Comparison of ENCODE assay signal across 35 cellular contexts in the genomic region with DNA sequence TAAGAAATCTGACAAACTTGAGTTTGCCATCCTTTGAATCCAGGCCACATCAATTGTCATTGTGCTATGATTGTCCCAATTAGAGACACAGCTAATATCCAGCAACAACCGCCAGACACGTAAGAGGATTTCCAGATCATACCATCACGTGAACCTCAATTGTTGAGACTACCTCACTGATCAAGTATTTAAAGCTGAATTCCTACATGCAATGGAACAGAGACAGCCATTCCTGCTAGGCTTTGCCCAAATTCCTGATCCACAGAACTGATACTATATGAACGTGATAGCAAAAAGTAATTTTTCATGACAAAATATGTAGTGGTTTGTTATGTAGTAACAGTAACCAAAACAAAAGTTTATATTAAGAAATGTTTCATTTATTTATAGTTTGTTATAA.
"Had no signal": no experiment of that assay in that cellular context is flagged by ENCODE, and none has a peak within 500 bp of the region (broad histone marks: within the 10 kb centered on the region; RNA-seq: fewer than 3 reads in every experiment).

No MANE protein-coding gene starts in this region.

- ATAC-seq: activated CD4-positive, CD25-positive, alpha-beta regulatory T cell treated with anti-CD3 and anti-CD28 coated beads, Interleukin-2, amount 50 U/mL, for 24 hours; activated CD8-positive, alpha-beta memory T cell treated with anti-CD3 and anti-CD28 coated beads, Interleukin-2, amount 10 ng/mL, durations not matched to agents 7 days and 5 days; activated CD8-positive, alpha-beta T cell treated with anti-CD3 and anti-CD28 coated beads for 36 hours; activated naive CD4-positive, alpha-beta T cell treated with anti-CD3 and anti-CD28 coated beads, Interleukin-2, amount 50 U/mL, for 72 hours; esophagus mucosa; foreskin keratinocyte; gastrocnemius medialis; heart left ventricle; T-helper 17 cell had no signal

- H3K4me3 Mint-ChIP-seq: activated B cell treated with CpG ODN at 0.5 μM for 24 hours; activated CD8-positive, alpha-beta memory T cell treated with anti-CD3 and anti-CD28 coated beads, Interleukin-2, amount 10 ng/mL, durations not matched to agents 7 days and 5 days; activated CD8-positive, alpha-beta T cell treated with anti-CD3 and anti-CD28 coated beads for 36 hours; activated naive CD4-positive, alpha-beta T cell treated with anti-CD3 and anti-CD28 coated beads, Interleukin-2, amount 10 ng/mL, durations not matched to agents 7 days and 5 days; brain; dendritic cell treated with granulocyte-macrophage colony-stimulating factor and Interleukin-4, amounts not matched to agents 40 ng/mL and 50 ng/mL, for 4 days; T-helper 17 cell; T-helper 2 cell treated with Interferon-gamma antibody and Interleukin-4, amounts not matched to agents 5 μg/mL and 100 μg/mL, for 36 hours had no signal

- H3K4me3 ChIP-seq: breast epithelium, cardiac muscle cell, colonic mucosa, dorsolateral prefrontal cortex, gastrocnemius medialis, heart left ventricle had no signal

- H3K36me3 ChIP-seq: breast epithelium, cardiac muscle cell, colonic mucosa, gastrocnemius medialis, heart left ventricle, WERI-Rb-1 had no signal

- H3K27me3 Mint-ChIP-seq: activated B cell treated with CpG ODN at 0.5 μM for 24 hours; activated CD8-positive, alpha-beta memory T cell treated with anti-CD3 and anti-CD28 coated beads, Interleukin-2, amount 10 ng/mL, durations not matched to agents 7 days and 5 days; activated CD8-positive, alpha-beta T cell treated with anti-CD3 and anti-CD28 coated beads for 36 hours; activated naive CD4-positive, alpha-beta T cell treated with anti-CD3 and anti-CD28 coated beads, Interleukin-2, amount 10 ng/mL, durations not matched to agents 7 days and 5 days; dendritic cell treated with granulocyte-macrophage colony-stimulating factor and Interleukin-4, amounts not matched to agents 40 ng/mL and 50 ng/mL, for 4 days; T-helper 17 cell had no signal

- H3K27ac ChIP-seq: breast epithelium, cardiac muscle cell, colonic mucosa, dorsolateral prefrontal cortex, foreskin keratinocyte, gastrocnemius medialis, heart left ventricle, WERI-Rb-1 had no signal

- H3K4me1 Mint-ChIP-seq: activated B cell treated with CpG ODN at 0.5 μM for 24 hours; activated CD8-positive, alpha-beta memory T cell treated with anti-CD3 and anti-CD28 coated beads, Interleukin-2, amount 10 ng/mL, durations not matched to agents 7 days and 5 days; activated naive CD4-positive, alpha-beta T cell treated with anti-CD3 and anti-CD28 coated beads, Interleukin-2, amount 10 ng/mL, durations not matched to agents 7 days and 5 days; brain; T-helper 17 cell had no signal

- H3K9me3 ChIP-seq: breast epithelium, colonic mucosa, gastrocnemius medialis, heart left ventricle had no signal

- H3K36me3 Mint-ChIP-seq: activated CD8-positive, alpha-beta memory T cell treated with anti-CD3 and anti-CD28 coated beads, Interleukin-2, amount 10 ng/mL, durations not matched to agents 7 days and 5 days; activated naive CD4-positive, alpha-beta T cell treated with anti-CD3 and anti-CD28 coated beads, Interleukin-2, amount 10 ng/mL, durations not matched to agents 7 days and 5 days; activated naive CD4-positive, alpha-beta T cell treated with anti-CD3 and anti-CD28 coated beads, Interleukin-2, amount 50 U/mL, for 72 hours; brain had no signal

- H3K9me3 Mint-ChIP-seq: activated CD8-positive, alpha-beta T cell treated with anti-CD3 and anti-CD28 coated beads for 36 hours; brain; T-helper 2 cell treated with Interferon-gamma antibody and Interleukin-4, amounts not matched to agents 5 μg/mL and 100 μg/mL, for 36 hours had no signal

- H3K27me3 ChIP-seq: breast epithelium, cardiac muscle cell, colonic mucosa, dorsolateral prefrontal cortex, foreskin keratinocyte, gastrocnemius medialis, heart left ventricle had no signal

- H3K27ac Mint-ChIP-seq: activated B cell treated with CpG ODN at 0.5 μM for 24 hours; activated CD8-positive, alpha-beta memory T cell treated with anti-CD3 and anti-CD28 coated beads, Interleukin-2, amount 10 ng/mL, durations not matched to agents 7 days and 5 days; activated CD8-positive, alpha-beta T cell treated with anti-CD3 and anti-CD28 coated beads for 36 hours; activated naive CD4-positive, alpha-beta T cell treated with anti-CD3 and anti-CD28 coated beads, Interleukin-2, amount 10 ng/mL, durations not matched to agents 7 days and 5 days; activated naive CD4-positive, alpha-beta T cell treated with anti-CD3 and anti-CD28 coated beads, Interleukin-2, amount 50 U/mL, for 72 hours; brain; dendritic cell treated with granulocyte-macrophage colony-stimulating factor and Interleukin-4, amounts not matched to agents 40 ng/mL and 50 ng/mL, for 4 days; T-helper 17 cell; T-helper 2 cell treated with Interferon-gamma antibody and Interleukin-4, amounts not matched to agents 5 μg/mL and 100 μg/mL, for 36 hours had no signal

- DNase-seq: activated B cell treated with CpG ODN at 0.5 μM for 24 hours; activated CD4-positive, alpha-beta T cell treated with anti-CD3 and anti-CD28 coated beads for 48 hours; activated CD4-positive, alpha-beta T cell treated with anti-CD3 and anti-CD28 coated beads, Interleukin-2, amount 50 U/mL, for 1 hour; activated CD4-positive, alpha-beta T cell treated with anti-CD3 and anti-CD28 coated beads, Interleukin-2, amount 50 U/mL, for 48 hours; activated CD8-positive, alpha-beta memory T cell treated with anti-CD3 and anti-CD28 coated beads, Interleukin-2, amount 10 ng/mL, durations not matched to agents 7 days and 5 days; activated CD8-positive, alpha-beta memory T cell treated with anti-CD3 and anti-CD28 coated beads, Interleukin-2, amount 50 U/mL, for 4 hours; activated CD8-positive, alpha-beta T cell treated with anti-CD3 and anti-CD28 coated beads for 36 hours; activated gamma-delta T cell; activated naive CD4-positive, alpha-beta T cell; activated naive CD4-positive, alpha-beta T cell treated with anti-CD3 and anti-CD28 coated beads, Interleukin-2, amount 10 ng/mL, durations not matched to agents 7 days and 5 days; activated T-cell treated with anti-CD3 and anti-CD28 coated beads, Interleukin-2, amount 50 U/mL, for 1 hour; activated T-cell treated with anti-CD3 and anti-CD28 coated beads, Interleukin-2, amount 50 U/mL, for 48 hours; amygdala; aorta; central memory CD4-positive, alpha-beta T cell; cerebellar nuclear complex; colonic mucosa; dorsolateral prefrontal cortex; foreskin keratinocyte; gastrocnemius medialis; glutamatergic neuron; heart left ventricle; hypothalamus; T-helper 1 cell; T-helper 17 cell; T1000; WERI-Rb-1 had no signal

- H3K4me1 ChIP-seq: breast epithelium, colonic mucosa, foreskin keratinocyte, gastrocnemius medialis, heart left ventricle had no signal
